ENCODE assay signal across 8 cellular contexts in genomic region chr1:153572569-153573015, GRCh38. TPM values are rescaled to one million over a fixed set of nuclear protein-coding genes. Genes with fewer than 3 reads are reported as not detected.
DNase-seq lines count a peak whose midpoint lies in the region; ATAC-seq and TF ChIP-seq lines count a peak whose summit lies in the region.

No MANE protein-coding gene starts in this region.

- peak; percentile 70 for DNase-seq in AG09309 (ENCODE audit: low read depth)
- peak; percentile 69 to 74 for DNase-seq in SJCRH30
- DNase-seq in amniotic stem cell (lab: John Stamatoyannopoulos, UW), result peak; percentile 74
- peak; percentile 72 for DNase-seq in left ventricle myocardium inferior
- DNase-seq in putamen (ENCODE audit: low spot score), result peak; percentile 81

- no peak overlapping the region for H3K4me3 ChIP-seq in AG09309 (ENCODE audit: control insufficient read depth, low read depth, low read length)
- no peak overlapping the region for H3K4me3 ChIP-seq in SJCRH30
- no peak overlapping the region for H3K4me3 ChIP-seq in left ventricle myocardium inferior

- ATAC-seq in GM18867 (IDR thresholded peaks at IDR 0.05; ENCODE audit: unreplicated experiment) (peak; percentile 79), GM18517 (IDR thresholded peaks at IDR 0.05; ENCODE audit: unreplicated experiment) (no peak)

- H3K36me3 ChIP-seq in SJCRH30, result no peaks in the 10 kb centered on the region
- H3K36me3 ChIP-seq in left ventricle myocardium inferior, result no peaks in the 10 kb centered on the region

- intact Hi-C loops in left ventricle myocardium inferior (cut with micrococcal nuclease), result no loop called here

- H3K9me3 ChIP-seq in SJCRH30 (replicated peaks) (no peaks in the 10 kb centered on the region), left ventricle myocardium inferior (replicated peaks) (no peaks in the 10 kb centered on the region)

- H3K27me3 ChIP-seq in SJCRH30 (no peaks in the 10 kb centered on the region), left ventricle myocardium inferior (ENCODE audit: low read depth) (no peaks in the 10 kb centered on the region)

- no peak overlapping the region for H3K27ac ChIP-seq in SJCRH30
- peak overlapping the region; percentile 61 for H3K27ac ChIP-seq in left ventricle myocardium inferior (replicated peaks)

- TF ChIP-seq CTCF in AG09309 (IDR thresholded peaks at IDR 0.05; ENCODE audit: control insufficient read depth, insufficient read depth, low read depth, low read length, missing control alignments) (peak; percentile 94), LNCAP (IDR thresholded peaks at IDR 0.05) (peak; percentile 77), left ventricle myocardium inferior (IDR thresholded peaks at IDR 0.05; ENCODE audit: borderline replicate concordance) (peak; percentile 89)

- H3K4me1 ChIP-seq in SJCRH30, result peaks cover 19% of the 10 kb centered on the region
- H3K4me1 ChIP-seq in left ventricle myocardium inferior, result peaks cover 29% of the 10 kb centered on the region

RNA-seq across cellular contexts. Expression of gene S100A2, which starts 6.9 kb away (rescaled TPM):
- 3.2 and 5.5 TPM in 2 replicates for total RNA-seq in SJCRH30 (2014; rRNA removed; shearing (Covaris generic))
- 2.7 TPM for total RNA-seq in left ventricle myocardium inferior

RNA-seq across cellular contexts. Expression of gene S100A3, which starts 23.5 kb away (rescaled TPM):
- 0.38 and 1.0 TPM in 2 replicates for total RNA-seq in SJCRH30 (2014; rRNA removed; shearing (Covaris generic))
- 0.36 TPM for total RNA-seq in left ventricle myocardium inferior

RNA-seq across cellular contexts. Expression of gene S100A4, which starts 27.0 kb away (rescaled TPM):
- total RNA-seq in SJCRH30 (2014; rRNA removed; shearing (Covaris generic)), result 1.0 and 2.1 TPM in 2 replicates
- 137 TPM for total RNA-seq in left ventricle myocardium inferior

RNA-seq across cellular contexts. Expression of gene S100A5, which starts 31.9 kb away (rescaled TPM):
- not detected in 2 replicates for total RNA-seq in SJCRH30 (2014; rRNA removed; shearing (Covaris generic))
- not detected for total RNA-seq in left ventricle myocardium inferior

RNA-seq across cellular contexts. Expression of gene S100A6, which starts 36.8 kb away (rescaled TPM):
- 38.8 and 48.3 TPM in 2 replicates for total RNA-seq in SJCRH30 (2014; rRNA removed; shearing (Covaris generic))
- 336 TPM for total RNA-seq in left ventricle myocardium inferior

Comparison
In these comparisons a context has a peak if more than half of its experiments do, and no peak if none do; other contexts are left out.
1. RNA of gene S100A4, which starts 27.0 kb away (total RNA-seq): 137 TPM in left ventricle myocardium inferior (single experiment); 1.0 to 2.1 TPM in SJCRH30; every median in the first group is over 10 times any median in the second.
2. Peak in every context shown above with its lines, with median percentiles within 50 percentile points of each other: DNase-seq and CTCF ChIP-seq.